Comparison of ENCODE assay signal across 1 cellular context in the genomic region with DNA sequence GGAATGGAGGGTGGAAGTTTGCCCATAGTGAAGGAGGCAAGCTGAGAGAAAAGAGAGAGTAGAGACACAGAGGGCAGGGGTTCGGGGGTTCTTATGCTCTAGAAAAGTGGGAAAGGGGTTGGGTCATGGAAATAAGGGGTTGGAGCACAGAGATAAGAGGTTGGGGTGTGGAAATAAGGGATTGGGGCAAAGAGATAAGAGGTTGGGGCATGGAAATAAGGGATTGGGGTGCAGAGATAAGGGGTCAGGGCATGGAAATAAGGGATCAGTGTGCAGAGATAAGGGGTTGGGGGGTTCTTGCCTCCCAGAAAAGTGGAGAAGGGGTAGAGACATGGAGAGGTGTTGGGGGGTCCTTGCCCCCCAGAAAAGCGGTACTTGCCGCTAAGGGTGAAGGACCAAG.
TF ChIP-seq lines count a peak whose summit lies in the region.

No MANE protein-coding gene starts in this region.

TF ChIP-seq in K562, 482 proteins besides CTCF, POLR2A, EP300 and RAD21 (continued from another document and continues in another):
- no peak for TF ChIP-seq ATF2 (CRISPR knock-in tag; IDR thresholded peaks at IDR 0.05)
- TF ChIP-seq BRCA1 (IDR thresholded peaks at IDR 0.05) = no peak
- TF ChIP-seq BRCA1 (CRISPR knock-in tag; IDR thresholded peaks at IDR 0.05) = no peak
- TF ChIP-seq CEBPB (tag; IDR thresholded peaks at IDR 0.05) = peak; percentile 56
- no peak for TF ChIP-seq CHD1 (IDR thresholded peaks at IDR 0.05; ENCODE audit: low read length)
- no peak for TF ChIP-seq ZNF79 (CRISPR knock-in tag; IDR thresholded peaks at IDR 0.05; ENCODE audit: low read depth)
- TF ChIP-seq, protein P1, sequence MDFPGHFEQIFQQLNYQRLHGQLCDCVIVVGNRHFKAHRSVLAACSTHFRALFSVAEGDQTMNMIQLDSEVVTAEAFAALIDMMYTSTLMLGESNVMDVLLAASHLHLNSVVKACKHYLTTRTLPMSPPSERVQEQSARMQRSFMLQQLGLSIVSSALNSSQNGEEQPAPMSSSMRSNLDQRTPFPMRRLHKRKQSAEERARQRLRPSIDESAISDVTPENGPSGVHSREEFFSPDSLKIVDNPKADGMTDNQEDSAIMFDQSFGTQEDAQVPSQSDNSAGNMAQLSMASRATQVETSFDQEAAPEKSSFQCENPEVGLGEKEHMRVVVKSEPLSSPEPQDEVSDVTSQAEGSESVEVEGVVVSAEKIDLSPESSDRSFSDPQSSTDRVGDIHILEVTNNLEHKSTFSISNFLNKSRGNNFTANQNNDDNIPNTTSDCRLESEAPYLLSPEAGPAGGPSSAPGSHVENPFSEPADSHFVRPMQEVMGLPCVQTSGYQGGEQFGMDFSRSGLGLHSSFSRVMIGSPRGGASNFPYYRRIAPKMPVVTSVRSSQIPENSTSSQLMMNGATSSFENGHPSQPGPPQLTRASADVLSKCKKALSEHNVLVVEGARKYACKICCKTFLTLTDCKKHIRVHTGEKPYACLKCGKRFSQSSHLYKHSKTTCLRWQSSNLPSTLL (IDR thresholded peaks at IDR 0.05) = 0 out of 2 replicates have a peak, but pooled peaks have one; percentile 46
- TF ChIP-seq SRSF9 (IDR thresholded peaks at IDR 0.05; ENCODE audit: borderline replicate concordance, low read depth, low read length) = no peak
- TF ChIP-seq KLF16 (IDR thresholded peaks at IDR 0.05) = peak; percentile 85
- no peak for TF ChIP-seq NFE2 (IDR thresholded peaks at IDR 0.05; ENCODE audit: low read depth)
- TF ChIP-seq ZSCAN32 (CRISPR knock-in tag; IDR thresholded peaks at IDR 0.05) = no peak
- TF ChIP-seq, protein P2, sequence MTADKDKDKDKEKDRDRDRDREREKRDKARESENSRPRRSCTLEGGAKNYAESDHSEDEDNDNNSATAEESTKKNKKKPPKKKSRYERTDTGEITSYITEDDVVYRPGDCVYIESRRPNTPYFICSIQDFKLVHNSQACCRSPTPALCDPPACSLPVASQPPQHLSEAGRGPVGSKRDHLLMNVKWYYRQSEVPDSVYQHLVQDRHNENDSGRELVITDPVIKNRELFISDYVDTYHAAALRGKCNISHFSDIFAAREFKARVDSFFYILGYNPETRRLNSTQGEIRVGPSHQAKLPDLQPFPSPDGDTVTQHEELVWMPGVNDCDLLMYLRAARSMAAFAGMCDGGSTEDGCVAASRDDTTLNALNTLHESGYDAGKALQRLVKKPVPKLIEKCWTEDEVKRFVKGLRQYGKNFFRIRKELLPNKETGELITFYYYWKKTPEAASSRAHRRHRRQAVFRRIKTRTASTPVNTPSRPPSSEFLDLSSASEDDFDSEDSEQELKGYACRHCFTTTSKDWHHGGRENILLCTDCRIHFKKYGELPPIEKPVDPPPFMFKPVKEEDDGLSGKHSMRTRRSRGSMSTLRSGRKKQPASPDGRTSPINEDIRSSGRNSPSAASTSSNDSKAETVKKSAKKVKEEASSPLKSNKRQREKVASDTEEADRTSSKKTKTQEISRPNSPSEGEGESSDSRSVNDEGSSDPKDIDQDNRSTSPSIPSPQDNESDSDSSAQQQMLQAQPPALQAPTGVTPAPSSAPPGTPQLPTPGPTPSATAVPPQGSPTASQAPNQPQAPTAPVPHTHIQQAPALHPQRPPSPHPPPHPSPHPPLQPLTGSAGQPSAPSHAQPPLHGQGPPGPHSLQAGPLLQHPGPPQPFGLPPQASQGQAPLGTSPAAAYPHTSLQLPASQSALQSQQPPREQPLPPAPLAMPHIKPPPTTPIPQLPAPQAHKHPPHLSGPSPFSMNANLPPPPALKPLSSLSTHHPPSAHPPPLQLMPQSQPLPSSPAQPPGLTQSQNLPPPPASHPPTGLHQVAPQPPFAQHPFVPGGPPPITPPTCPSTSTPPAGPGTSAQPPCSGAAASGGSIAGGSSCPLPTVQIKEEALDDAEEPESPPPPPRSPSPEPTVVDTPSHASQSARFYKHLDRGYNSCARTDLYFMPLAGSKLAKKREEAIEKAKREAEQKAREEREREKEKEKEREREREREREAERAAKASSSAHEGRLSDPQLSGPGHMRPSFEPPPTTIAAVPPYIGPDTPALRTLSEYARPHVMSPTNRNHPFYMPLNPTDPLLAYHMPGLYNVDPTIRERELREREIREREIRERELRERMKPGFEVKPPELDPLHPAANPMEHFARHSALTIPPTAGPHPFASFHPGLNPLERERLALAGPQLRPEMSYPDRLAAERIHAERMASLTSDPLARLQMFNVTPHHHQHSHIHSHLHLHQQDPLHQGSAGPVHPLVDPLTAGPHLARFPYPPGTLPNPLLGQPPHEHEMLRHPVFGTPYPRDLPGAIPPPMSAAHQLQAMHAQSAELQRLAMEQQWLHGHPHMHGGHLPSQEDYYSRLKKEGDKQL (CRISPR knock-in tag; IDR thresholded peaks at IDR 0.05; ENCODE audit: borderline replicate concordance) = no peak
- TF ChIP-seq CBX3 (IDR thresholded peaks at IDR 0.05; ENCODE audit: borderline replicate concordance in 1 of 2, low read length in 2 of 2) = no peak
- no peak for TF ChIP-seq SIRT6 (IDR thresholded peaks at IDR 0.05; ENCODE audit: low read depth, low read length)
- TF ChIP-seq DNMT1 (IDR thresholded peaks at IDR 0.05) = no peak
- no peak for TF ChIP-seq ZNF561 (CRISPR knock-in tag; conservative IDR thresholded peaks at IDR 0.05)
- no peak for TF ChIP-seq MXI1 (IDR thresholded peaks at IDR 0.05; ENCODE audit: low read depth, low read length)
- TF ChIP-seq BMI1 (IDR thresholded peaks at IDR 0.05; ENCODE audit: low read length) = no peak
- no peak for TF ChIP-seq CSDE1 (IDR thresholded peaks at IDR 0.05)
- TF ChIP-seq ZNF699 (CRISPR knock-in tag; IDR thresholded peaks at IDR 0.05; ENCODE audit: insufficient replicate concordance) = no peak
- TF ChIP-seq SMARCA5 (IDR thresholded peaks at IDR 0.05) = 0 out of 2 replicates have a peak, but pooled peaks have one; percentile 15
- TF ChIP-seq, protein P3, sequence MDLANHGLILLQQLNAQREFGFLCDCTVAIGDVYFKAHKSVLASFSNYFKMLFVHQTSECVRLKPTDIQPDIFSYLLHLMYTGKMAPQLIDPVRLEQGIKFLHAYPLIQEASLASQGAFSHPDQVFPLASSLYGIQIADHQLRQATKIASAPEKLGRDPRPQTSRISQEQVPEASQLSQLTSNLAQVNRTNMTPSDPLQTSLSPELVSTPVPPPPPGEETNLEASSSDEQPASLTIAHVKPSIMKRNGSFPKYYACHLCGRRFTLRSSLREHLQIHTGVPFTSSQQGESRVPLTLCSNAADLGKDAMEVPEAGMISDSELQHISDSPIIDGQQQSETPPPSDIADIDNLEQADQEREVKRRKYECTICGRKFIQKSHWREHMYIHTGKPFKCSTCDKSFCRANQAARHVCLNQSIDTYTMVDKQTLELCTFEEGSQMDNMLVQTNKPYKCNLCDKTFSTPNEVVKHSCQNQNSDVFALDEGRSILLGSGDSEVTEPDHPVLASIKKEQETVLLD (IDR thresholded peaks at IDR 0.05) = peak; percentile 86; the same call in 1 of the 2 replicates
- no peak for TF ChIP-seq ZNF282 (CRISPR knock-in tag; IDR thresholded peaks at IDR 0.05)
- no peak for TF ChIP-seq HMGXB4 (CRISPR knock-in tag; IDR thresholded peaks at IDR 0.05)
- 0 out of 4 replicates have a peak, but pooled peaks of 1 of the 2 experiments have one; percentile 62 for TF ChIP-seq KDM4B (IDR thresholded peaks at IDR 0.05; ENCODE audit: borderline replicate concordance in 2 of 2, low read depth in 1 of 2)
- TF ChIP-seq, protein P4, sequence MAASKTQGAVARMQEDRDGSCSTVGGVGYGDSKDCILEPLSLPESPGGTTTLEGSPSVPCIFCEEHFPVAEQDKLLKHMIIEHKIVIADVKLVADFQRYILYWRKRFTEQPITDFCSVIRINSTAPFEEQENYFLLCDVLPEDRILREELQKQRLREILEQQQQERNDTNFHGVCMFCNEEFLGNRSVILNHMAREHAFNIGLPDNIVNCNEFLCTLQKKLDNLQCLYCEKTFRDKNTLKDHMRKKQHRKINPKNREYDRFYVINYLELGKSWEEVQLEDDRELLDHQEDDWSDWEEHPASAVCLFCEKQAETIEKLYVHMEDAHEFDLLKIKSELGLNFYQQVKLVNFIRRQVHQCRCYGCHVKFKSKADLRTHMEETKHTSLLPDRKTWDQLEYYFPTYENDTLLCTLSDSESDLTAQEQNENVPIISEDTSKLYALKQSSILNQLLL (CRISPR knock-in tag; IDR thresholded peaks at IDR 0.05; ENCODE audit: borderline replicate concordance) = no peak
- TF ChIP-seq STAG1 (CRISPR knock-in tag; IDR thresholded peaks at IDR 0.05; ENCODE audit: borderline replicate concordance) = no peak
- no peak for TF ChIP-seq ZNF253 (CRISPR knock-in tag; conservative IDR thresholded peaks at IDR 0.05)
- TF ChIP-seq BRD9 (IDR thresholded peaks at IDR 0.05; ENCODE audit: low read depth, partially characterized antibody) = no peak
- no peak for TF ChIP-seq ZNF589 (CRISPR knock-in tag; IDR thresholded peaks at IDR 0.05; ENCODE audit: low read depth)
- no peak for TF ChIP-seq NFIX (CRISPR knock-in tag; IDR thresholded peaks at IDR 0.05; ENCODE audit: low read depth)
- TF ChIP-seq ZNF146 (CRISPR knock-in tag; IDR thresholded peaks at IDR 0.05; ENCODE audit: unreplicated experiment) = no peak
- no peak for TF ChIP-seq ZNF511 (CRISPR knock-in tag; IDR thresholded peaks at IDR 0.05)
- TF ChIP-seq CBFA2T3 (IDR thresholded peaks at IDR 0.05) = peak; percentile 99
- TF ChIP-seq, protein P5, sequence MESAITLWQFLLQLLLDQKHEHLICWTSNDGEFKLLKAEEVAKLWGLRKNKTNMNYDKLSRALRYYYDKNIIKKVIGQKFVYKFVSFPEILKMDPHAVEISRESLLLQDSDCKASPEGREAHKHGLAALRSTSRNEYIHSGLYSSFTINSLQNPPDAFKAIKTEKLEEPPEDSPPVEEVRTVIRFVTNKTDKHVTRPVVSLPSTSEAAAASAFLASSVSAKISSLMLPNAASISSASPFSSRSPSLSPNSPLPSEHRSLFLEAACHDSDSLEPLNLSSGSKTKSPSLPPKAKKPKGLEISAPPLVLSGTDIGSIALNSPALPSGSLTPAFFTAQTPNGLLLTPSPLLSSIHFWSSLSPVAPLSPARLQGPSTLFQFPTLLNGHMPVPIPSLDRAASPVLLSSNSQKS (CRISPR knock-in tag; IDR thresholded peaks at IDR 0.05) = no peak
- no peak for TF ChIP-seq FUS (optimal IDR thresholded peaks at IDR 0.05; ENCODE audit: low read depth, low read length)
- TF ChIP-seq ZBTB34 (CRISPR knock-in tag; IDR thresholded peaks at IDR 0.05) = no peak
- no peak for TF ChIP-seq PHF20 (IDR thresholded peaks at IDR 0.05; ENCODE audit: partially characterized antibody)
- TF ChIP-seq TAL1 (IDR thresholded peaks at IDR 0.05) = peak; percentile 99
- TF ChIP-seq NBN (IDR thresholded peaks at IDR 0.05; ENCODE audit: low read depth) = peak; percentile 74
- TF ChIP-seq TEAD4 (IDR thresholded peaks at IDR 0.05; ENCODE audit: low read length) = peak; percentile 91
- TF ChIP-seq TEAD4 (CRISPR knock-in tag; IDR thresholded peaks at IDR 0.05; ENCODE audit: borderline replicate concordance) = no peak
- TF ChIP-seq MEIS2 (IDR thresholded peaks at IDR 0.05; ENCODE audit: partially characterized antibody) = no peak
- TF ChIP-seq NR4A1 (CRISPR knock-in tag; IDR thresholded peaks at IDR 0.05) = no peak
- 0 out of 2 replicates have a peak, but pooled peaks have one; percentile 79 for TF ChIP-seq NR4A1 (tag; IDR thresholded peaks at IDR 0.05)
- TF ChIP-seq ELF1 (tag; IDR thresholded peaks at IDR 0.05) = no peak
- TF ChIP-seq IRF1 (CRISPR knock-in tag; IDR thresholded peaks at IDR 0.05; ENCODE audit: borderline replicate concordance) = no peak
- no peak for TF ChIP-seq ZNF444 (CRISPR knock-in tag; IDR thresholded peaks at IDR 0.05)
- no peak for TF ChIP-seq ZNF431 (CRISPR knock-in tag; IDR thresholded peaks at IDR 0.05)
- no peak for TF ChIP-seq GABPB1 (CRISPR knock-in tag; IDR thresholded peaks at IDR 0.05)
- peak; percentile 98 for TF ChIP-seq PHB2 (IDR thresholded peaks at IDR 0.05; ENCODE audit: low read depth)
- no peak for TF ChIP-seq ZNF354B (CRISPR knock-in tag; IDR thresholded peaks at IDR 0.05)
- TF ChIP-seq IFI16 (CRISPR knock-in tag; IDR thresholded peaks at IDR 0.05) = no peak
- TF ChIP-seq HDAC6 (IDR thresholded peaks at IDR 0.05; ENCODE audit: low read depth, low read length) = no peak
